Comparison of ENCODE assay signal across 23 cellular contexts in the genomic region with DNA sequence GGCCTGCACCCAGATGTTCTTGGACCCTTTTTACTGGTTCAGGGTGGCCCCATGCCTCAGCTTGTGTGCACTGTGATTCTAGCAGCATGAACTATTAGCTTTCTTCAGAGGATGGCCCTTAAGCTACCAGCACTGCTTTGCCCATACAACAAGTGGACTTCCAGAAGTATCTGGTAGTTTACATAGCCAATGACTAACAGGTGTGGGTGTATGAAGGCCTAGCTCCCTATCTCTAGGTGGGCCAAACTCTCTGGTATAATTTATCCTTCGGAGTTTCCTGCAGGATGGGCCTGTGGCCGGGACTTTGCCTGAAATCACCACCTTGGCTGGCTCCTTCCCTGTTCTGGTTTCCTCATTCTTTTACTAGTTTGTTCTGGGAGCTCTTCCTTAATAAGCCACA. TPM values are rescaled to one million over a fixed set of nuclear protein-coding genes. Genes with fewer than 3 reads are reported as not detected.
DNase-seq lines count a peak whose midpoint lies in the region; ATAC-seq, FAIRE-seq and TF ChIP-seq lines count a peak whose summit lies in the region.
"Had no signal": no experiment of that assay in that cellular context is flagged by ENCODE, and none has a peak within 500 bp of the region (broad histone marks: within the 10 kb centered on the region; RNA-seq: fewer than 3 reads in every experiment).

No MANE protein-coding gene starts in this region.

- ATAC-seq in left colon (peak; percentile 89), GM21619 (IDR thresholded peaks at IDR 0.05; ENCODE audit: unreplicated experiment) (no peak)
- ATAC-seq: A549, HCT116 had no signal

- 15 to 49% methylated on average over 2 of the region's 2 CpGs for WGBS in transverse colon (ENCODE audit: low coverage in 1 of 2), 2 donors
- WGBS in trophoblast cell (ENCODE audit: extremely low coverage, insufficient coverage, insufficient read length), result no CpG with 5 or more reads among the region's 2 CpGs

- no peak for FAIRE-seq in bronchial epithelial cell (lab: Jason Lieb, UNC)
- FAIRE-seq: D721Med, G401.6, GM12891, H54 had no signal

- H3K9me3 ChIP-seq in mucosa of stomach (ENCODE audit: control insufficient read depth, low read length) (no peaks in the 10 kb centered on the region), transverse colon (no peaks in the 10 kb centered on the region), trophoblast cell (ENCODE audit: insufficient read depth, low read depth, low read length) (no peaks in the 10 kb centered on the region), MG63 (no peaks in the 10 kb centered on the region)
- H3K9me3 ChIP-seq: BE2C had no signal

- H3K27me3 ChIP-seq in bronchial epithelial cell (ENCODE audit: control insufficient read depth, insufficient read depth, low read length) (no peaks in the 10 kb centered on the region), mucosa of stomach (ENCODE audit: control insufficient read depth, insufficient read depth, low read length) (no peaks in the 10 kb centered on the region), transverse colon (no peaks in the 10 kb centered on the region), trophoblast cell (ENCODE audit: insufficient read depth, low read length) (no peaks in the 10 kb centered on the region), MG63 (no peaks in the 10 kb centered on the region)
- H3K27me3 ChIP-seq: BE2C had no signal

- no peak overlapping the region for H2AFZ ChIP-seq in trophoblast cell (ENCODE audit: insufficient read depth, low read length, poor library complexity)
- H2AFZ ChIP-seq: GM23248 had no signal

- in situ Hi-C loops in transverse colon (cut with MboI; ENCODE audit: low pct_ligation_motif_present in 1 of 4, low pct_unique_long_range_greater_than_20kb in 1 of 4, low sequenced_read_pairs in 3 of 4), result no loop called here

- H3K9ac ChIP-seq in mucosa of stomach (ENCODE audit: low read length), result peak overlapping the region; percentile 11
- H3K9ac ChIP-seq in trophoblast cell (ENCODE audit: low read length), result no peak overlapping the region
- H3K9ac ChIP-seq: GM23248 had no signal

- no peak overlapping the region for H3K14ac ChIP-seq in trophoblast cell (ENCODE audit: low read length)

- H3K18ac ChIP-seq in trophoblast cell (ENCODE audit: low read length), result no peak overlapping the region

- no peak overlapping the region for H3K4ac ChIP-seq in trophoblast cell (ENCODE audit: low read depth, low read length)

- H4K12ac ChIP-seq in trophoblast cell (ENCODE audit: low read depth, low read length), result no peak overlapping the region

- H3K36me3 ChIP-seq in bronchial epithelial cell (ENCODE audit: control insufficient read depth, insufficient read depth, low read length) (no peaks in the 10 kb centered on the region), mucosa of stomach (ENCODE audit: control insufficient read depth, insufficient read depth, low read length) (no peaks in the 10 kb centered on the region), transverse colon (no peaks in the 10 kb centered on the region), trophoblast cell (ENCODE audit: control insufficient read depth in 1 of 2, insufficient read depth in 2 of 2, low read length in 2 of 2) (no peaks in the 10 kb centered on the region), MG63 (no peaks in the 10 kb centered on the region)
- H3K36me3 ChIP-seq: BE2C had no signal

- no peak for TF ChIP-seq EP300 in transverse colon (IDR thresholded peaks at IDR 0.05; ENCODE audit: low read depth)

- H2AK5ac ChIP-seq in trophoblast cell (ENCODE audit: low read length), result no peak overlapping the region

- H3K4me1 ChIP-seq in mucosa of stomach (ENCODE audit: control insufficient read depth, insufficient read depth, low read length) (peaks cover 27% of the 10 kb centered on the region), transverse colon (peaks cover 0 to 25% (median 11%) of the 10 kb centered on the region in 4 donors), trophoblast cell (ENCODE audit: control insufficient read depth in 1 of 2, insufficient read depth in 2 of 2, low read length in 2 of 2) (no peaks in the 10 kb centered on the region)
- H3K4me1 ChIP-seq: A549, BE2C had no signal

- H2BK12ac ChIP-seq in trophoblast cell (ENCODE audit: low read length), result no peak overlapping the region

- no peak overlapping the region for H3K4me2 ChIP-seq in trophoblast cell (ENCODE audit: low read length)
- H3K4me2 ChIP-seq: A549 had no signal

- H2BK120ac ChIP-seq in trophoblast cell (ENCODE audit: insufficient read depth, low read length, poor library complexity), result no peak overlapping the region

- H3K27ac ChIP-seq in transverse colon (peak overlapping the region; percentile 65 to 83 (median 74)), trophoblast cell (ENCODE audit: low read depth, low read length) (no peak overlapping the region)
- H3K27ac ChIP-seq: C4-2B, GM23248 had no signal

- peak; percentile 32 for DNase-seq in bronchial epithelial cell (ENCODE audit: low read depth)
- DNase-seq in left colon, result peak; percentile 45 to 62
- peak; percentile 46 for DNase-seq in transverse colon
- no peak for DNase-seq in OCI-M2 (lab: John Stamatoyannopoulos, UW; ENCODE audit: unreplicated experiment)
- no peak for DNase-seq in trophoblast cell
- DNase-seq in MG63, result no peak
- DNase-seq: BE2C; CD4-positive, alpha-beta memory T cell; COR-L47; DMS153; DMS79 treated with DMSO at 0.1 percent for 48 hours; EL; GM23248; IMR-90 had no signal

- intact Hi-C loops in left colon (cut with DNase I, micrococcal nuclease), result no loop called here
- intact Hi-C loops in transverse colon (cut with DNase I; ENCODE audit: low total_unique reads), result no loop called here

- H2BK5ac ChIP-seq in trophoblast cell (ENCODE audit: low read depth, low read length, poor library complexity), result no peak overlapping the region

- no peak overlapping the region for H3K23ac ChIP-seq in trophoblast cell (ENCODE audit: low read length)

- no peak for TF ChIP-seq POLR2A in transverse colon (IDR thresholded peaks at IDR 0.05)

- H4K91ac ChIP-seq in trophoblast cell (ENCODE audit: low read depth, low read length), result no peak overlapping the region

- H4K8ac ChIP-seq in trophoblast cell (ENCODE audit: low read depth, low read length), result no peak overlapping the region

- H3K79me2 ChIP-seq in trophoblast cell (ENCODE audit: control insufficient read depth, insufficient read depth, low read length, poor library complexity), result no peaks in the 10 kb centered on the region

- no peaks in the 10 kb centered on the region for H3K79me1 ChIP-seq in trophoblast cell (ENCODE audit: low read length)

- TF ChIP-seq CTCF in bronchial epithelial cell (IDR thresholded peaks at IDR 0.05; ENCODE audit: insufficient read depth, low read length, severe bottlenecking), result no peak
- TF ChIP-seq CTCF in transverse colon (IDR thresholded peaks at IDR 0.05), result no peak

- H3K4me3 ChIP-seq in bronchial epithelial cell (ENCODE audit: low read depth, low read length), result no peak overlapping the region
- no peak overlapping the region for H3K4me3 ChIP-seq in mucosa of stomach (ENCODE audit: low read length)
- no peak overlapping the region for H3K4me3 ChIP-seq in transverse colon
- H3K4me3 ChIP-seq in trophoblast cell (ENCODE audit: low read depth, low read length), result no peak overlapping the region
- no peak overlapping the region for H3K4me3 ChIP-seq in MG63
- H3K4me3 ChIP-seq: A549, GM23248 had no signal

RNA-seq across cellular contexts. Expression of gene JAG1, which starts 26.1 kb away (rescaled TPM):
- total RNA-seq in bronchial epithelial cell (225 and 310 TPM in 2 replicates), left colon (100 to 1,000 TPM in 1 of 2 donors, 10 to 100 TPM in 1; 78.8 to 170 TPM), transverse colon (100 to 1,000 TPM in 3 of 4 donors, 10 to 100 TPM in 1; 75.0 to 117 (median 109) TPM)
- polyA plus RNA-seq in trophoblast cell (2013), result 34.3 and 36.3 TPM in 2 replicates
- 5.3 and 8.2 TPM in 2 replicates for total RNA-seq in MG63 (2014; rRNA removed; shearing (Covaris generic); ENCODE audit: low replicate concordance)

Comparison
In these comparisons a context has a peak if more than half of its experiments do, and no peak if none do; other contexts are left out.
1. DNase-seq: peak in bronchial epithelial cell (single experiment), left colon (2 of 2) and transverse colon (single experiment); none in OCI-M2 (single experiment), trophoblast cell (0 of 2) and MG63 (single experiment).